Comparison of ENCODE assay signal across 10 cellular contexts in genomic region chr12:92138626-92139025, GRCh38. TPM values are rescaled to one million over a fixed set of nuclear protein-coding genes. Genes with fewer than 3 reads are reported as not detected.
DNase-seq lines count a peak whose midpoint lies in the region; ATAC-seq, FAIRE-seq and TF ChIP-seq lines count a peak whose summit lies in the region.
"Had no signal": no experiment of that assay in that cellular context is flagged by ENCODE, and none has a peak within 500 bp of the region (broad histone marks: within the 10 kb centered on the region; RNA-seq: fewer than 3 reads in every experiment).

No MANE protein-coding gene starts in this region.

- CTCF ChIA-PET in OCI-LY7 (lab: Charles Lee; ENCODE audit: unreplicated experiment) = no interaction called here

- H3K4me1 ChIP-seq in DND-41 (ENCODE audit: insufficient read depth, low read length) = peaks cover 100% of the 10 kb centered on the region
- peaks cover 62% of the 10 kb centered on the region for H3K4me1 ChIP-seq in OCI-LY7 (ENCODE audit: insufficient read depth, low read length, poor library complexity, severe bottlenecking)
- peaks cover 5% of the 10 kb centered on the region for H3K4me1 ChIP-seq in prostate gland (replicated peaks)
- peaks cover 36 to 68% of the 10 kb centered on the region in 2 donors for H3K4me1 ChIP-seq in thyroid gland

- H3K9me3 ChIP-seq in DND-41 (ENCODE audit: insufficient read depth, low read length, severe bottlenecking) (no peaks in the 10 kb centered on the region), OCI-LY7 (ENCODE audit: low read length) (no peaks in the 10 kb centered on the region), prostate gland (no peaks in the 10 kb centered on the region), thyroid gland (no peaks in the 10 kb centered on the region)

- H3K36me3 ChIP-seq in DND-41 (ENCODE audit: insufficient read depth, low read length) (peaks cover 70% of the 10 kb centered on the region), OCI-LY7 (ENCODE audit: insufficient read depth, low read length) (peaks cover 97% of the 10 kb centered on the region), prostate gland (no peaks in the 10 kb centered on the region), thyroid gland (no peaks in the 10 kb centered on the region)

- H3K9me2 ChIP-seq in OCI-LY7 (ENCODE audit: insufficient read depth, low read length) = no peaks in the 10 kb centered on the region

- FAIRE-seq in frontal cortex (lab: Jason Lieb, UNC) = no peak

- no peak for DNase-seq in DND-41
- no peak for DNase-seq in OCI-LY7 (ENCODE audit: low spot score)
- DNase-seq in epithelial cell of proximal tubule (ENCODE audit: low read depth) = no peak
- no peak for DNase-seq in prostate gland (ENCODE audit: low spot score)
- DNase-seq in thyroid gland = no peak
- DNase-seq in frontal cortex (ENCODE audit: low spot score in 2 of 2) = no peak
- DNase-seq: hypothalamus, NCI-H69 had no signal

- BruUV-seq in OCI-LY7 (replicated peaks; lab: Mats Ljungman, UMichigan) = no TSS peak

- H2AFZ ChIP-seq in DND-41 (ENCODE audit: low read depth, low read length) (no peak overlapping the region), OCI-LY7 (ENCODE audit: low read length) (no peak overlapping the region)

- H3K27me3 ChIP-seq in DND-41 (ENCODE audit: insufficient read depth, low read length, poor library complexity) = no peaks in the 10 kb centered on the region
- H3K27me3 ChIP-seq in prostate gland (replicated peaks; ENCODE audit: insufficient read depth) = no peaks in the 10 kb centered on the region
- H3K27me3 ChIP-seq in thyroid gland = no peaks in the 10 kb centered on the region

- H4K20me1 ChIP-seq in DND-41 (ENCODE audit: insufficient read depth, low read length) (peaks cover 96% of the 10 kb centered on the region), OCI-LY7 (ENCODE audit: insufficient read depth, low read length) (peaks cover 92% of the 10 kb centered on the region)

- POLR2A ChIA-PET in OCI-LY7 (lab: Charles Lee) = interaction anchor here (0.6 to 2.3 kb wide), 7 partner anchors 13 to 327 kb away, joined by 3 to 9 read pairs (median 5); no protein-coding TSS in a partner anchor

- H3K9ac ChIP-seq in DND-41 (ENCODE audit: low read depth, low read length) = peak overlapping the region; percentile 97

- ATAC-seq in DND-41 (ENCODE audit: insufficient read depth, low read depth) (no peak), GM19395 (IDR thresholded peaks at IDR 0.05; ENCODE audit: unreplicated experiment) (no peak), HG03432 (IDR thresholded peaks at IDR 0.05; ENCODE audit: unreplicated experiment) (no peak)

- H3K27ac ChIP-seq in DND-41 (ENCODE audit: low read length) = peak overlapping the region; percentile 70
- no peak overlapping the region for H3K27ac ChIP-seq in OCI-LY7 (ENCODE audit: low read depth, low read length, poor library complexity, severe bottlenecking)
- H3K27ac ChIP-seq in prostate gland = peak overlapping the region; percentile 13 to 37
- H3K27ac ChIP-seq in thyroid gland = no peak overlapping the region

- peaks cover 100% of the 10 kb centered on the region for H3K79me2 ChIP-seq in DND-41 (ENCODE audit: insufficient read depth, low read length)
- peaks cover 100% of the 10 kb centered on the region for H3K79me2 ChIP-seq in OCI-LY7 (ENCODE audit: insufficient read depth, low read depth, low read length)

- H3K4me2 ChIP-seq in DND-41 (ENCODE audit: insufficient read depth, low read length) = peak overlapping the region; percentile 63
- H3K4me2 ChIP-seq in OCI-LY7 (ENCODE audit: low read length) = peak overlapping the region; percentile 98

- H3K4me3 ChIP-seq in DND-41 (ENCODE audit: low read depth in 1 of 2, low read length in 2 of 2) = peak overlapping the region; percentile 4 to 66; a peak in 3 of 4 replicates
- H3K4me3 ChIP-seq in OCI-LY7 (ENCODE audit: low read depth, low read length, poor library complexity, severe bottlenecking) = peak overlapping the region; percentile 86
- H3K4me3 ChIP-seq in epithelial cell of proximal tubule (ENCODE audit: low read depth, low read length) = peak overlapping the region; percentile 4
- peak overlapping the region in 1 of 2 donors; percentile 77 for H3K4me3 ChIP-seq in prostate gland
- peak overlapping the region in 1 of 3 donors; percentile 12 for H3K4me3 ChIP-seq in thyroid gland (replicated peaks in 1 of 3)

- no peak for TF ChIP-seq CTCF in DND-41 (IDR thresholded peaks at IDR 0.05; ENCODE audit: borderline replicate concordance, extremely low read depth, low read length, poor library complexity, severe bottlenecking)
- no peak for TF ChIP-seq CTCF in OCI-LY7 (conservative IDR thresholded peaks at IDR 0.05; ENCODE audit: low read length)
- no peak for TF ChIP-seq CTCF in epithelial cell of proximal tubule (conservative IDR thresholded peaks at IDR 0.05; ENCODE audit: low read depth, low read length)
- no peak for TF ChIP-seq CTCF in prostate gland (IDR thresholded peaks at IDR 0.05)
- no peak for TF ChIP-seq CTCF in thyroid gland (IDR thresholded peaks at IDR 0.05)

- intact Hi-C loops in OCI-LY7 (cut with micrococcal nuclease; ENCODE audit: unreplicated experiment) (no loop called here), prostate gland (cut with DNase I) (no loop called here), thyroid gland (cut with DNase I) (no loop called here)

- TF ChIP-seq POLR2A in prostate gland (IDR thresholded peaks at IDR 0.05) (no peak), thyroid gland (IDR thresholded peaks at IDR 0.05) (no peak)

RNA-seq across cellular contexts. Expression of gene BTG1, which starts 7.0 kb away (rescaled TPM):
- 18.0 and 32.8 TPM in 2 replicates for total RNA-seq in OCI-LY7 (2014; rRNA removed; shearing (Covaris generic))
- 93.4 and 102 TPM in 2 replicates for total RNA-seq in OCI-LY7 (2022)
- 15.8 and 22.8 TPM in 2 replicates for total RNA-seq in epithelial cell of proximal tubule
- total RNA-seq in prostate gland = 10 to 100 TPM; 52.7 to 56.9 TPM
- total RNA-seq in thyroid gland = 10 to 100 TPM; 21.9 to 28.1 (median 24.3) TPM
- total RNA-seq in frontal cortex = 15.5 TPM

Comparison
In these comparisons a context has a peak if more than half of its experiments do, and no peak if none do; other contexts are left out.
1. H3K27ac ChIP-seq: peak in DND-41 (single experiment) and prostate gland (2 of 2); none in OCI-LY7 (single experiment) and thyroid gland (0 of 3).